8 cellular contexts compared by ENCODE assay signal in genomic region chr21:7775327-7775969, GRCh38.
DNase-seq lines count a peak whose midpoint lies in the region; ATAC-seq and TF ChIP-seq lines count a peak whose summit lies in the region.
"Not testable (repeated sequence)": the region's sequence is repeated elsewhere in the genome, so short reads cannot be mapped to it uniquely, and the experiment has no call there.

No MANE protein-coding gene starts in this region.

- peak in 5 of 7 experiments; percentile 1 to 48 (median 10) for DNase-seq in CD8-positive, alpha-beta T cell
- peak in 21 of 34 experiments; percentile 0 to 37 (median 6) for DNase-seq in T-cell
- peak; percentile 15 for DNase-seq in activated CD4-positive, alpha-beta memory T cell treated with anti-CD3 and anti-CD28 coated beads, Interleukin-2, amount 10 ng/mL, durations not matched to agents 7 days and 5 days
- DNase-seq in activated T-helper 1 cell treated with anti-CD3 and anti-CD28 coated beads, Interleukin-12 subunit alpha, Interleukin-12 subunit beta, Interleukin-2, Interleukin-4 antibody, amounts not matched to agents 30 ng/mL and 10 ng/mL and 1 ng/mL, durations not matched to agents 14 hours and 24 hours and 36 hours (ENCODE audit: low spot score): not testable (repeated sequence)
- peak; percentile 3 to 44 (median 15) for DNase-seq in effector memory CD4-positive, alpha-beta T cell
- DNase-seq in natural killer cell: peak; percentile 25
- DNase-seq in stimulated activated naive CD8-positive, alpha-beta T cell treated with anti-CD3 and anti-CD28 coated beads, Interleukin-15, amount 100 ng/mL, for 72 hours: peak; percentile 11 to 26

- intact Hi-C loops in CD8-positive, alpha-beta T cell (cut with DNase I, micrococcal nuclease); activated T-helper 1 cell treated with anti-CD3 and anti-CD28 coated beads, Interleukin-12 subunit alpha, Interleukin-12 subunit beta, Interleukin-2, Interleukin-4 antibody, amounts not matched to agents 30 ng/mL and 10 ng/mL and 1 ng/mL, durations not matched to agents 14 hours and 24 hours and 36 hours (cut with micrococcal nuclease); natural killer cell (cut with micrococcal nuclease): not testable (repeated sequence)

- not testable (repeated sequence) for H3K27me3 Mint-ChIP-seq in CD8-positive, alpha-beta T cell (ENCODE audit: low read depth); T-cell; activated CD4-positive, alpha-beta memory T cell treated with anti-CD3 and anti-CD28 coated beads, Interleukin-2, amount 10 ng/mL, durations not matched to agents 7 days and 5 days; activated T-helper 1 cell treated with anti-CD3 and anti-CD28 coated beads, Interleukin-12 subunit alpha, Interleukin-12 subunit beta, Interleukin-2, Interleukin-4 antibody, amounts not matched to agents 30 ng/mL and 10 ng/mL and 1 ng/mL, durations not matched to agents 14 hours and 24 hours and 36 hours (ENCODE audit: insufficient read depth); activated naive CD8-positive, alpha-beta T cell; natural killer cell (ENCODE audit: low read depth in 2 of 2); stimulated activated naive CD8-positive, alpha-beta T cell treated with anti-CD3 and anti-CD28 coated beads, Interleukin-15, amount 100 ng/mL, for 72 hours

- not testable (repeated sequence) for H3K4me1 Mint-ChIP-seq in CD8-positive, alpha-beta T cell (ENCODE audit: low read depth); T-cell; activated CD4-positive, alpha-beta memory T cell treated with anti-CD3 and anti-CD28 coated beads, Interleukin-2, amount 10 ng/mL, durations not matched to agents 7 days and 5 days; activated T-helper 1 cell treated with anti-CD3 and anti-CD28 coated beads, Interleukin-12 subunit alpha, Interleukin-12 subunit beta, Interleukin-2, Interleukin-4 antibody, amounts not matched to agents 30 ng/mL and 10 ng/mL and 1 ng/mL, durations not matched to agents 14 hours and 24 hours and 36 hours (ENCODE audit: low read depth); activated naive CD8-positive, alpha-beta T cell (ENCODE audit: low read depth); natural killer cell
- H3K4me1 Mint-ChIP-seq in stimulated activated naive CD8-positive, alpha-beta T cell treated with anti-CD3 and anti-CD28 coated beads, Interleukin-15, amount 100 ng/mL, for 72 hours: peaks cover 10% of the 10 kb centered on the region

- not testable (repeated sequence) for H3K4me3 ChIP-seq in CD8-positive, alpha-beta T cell (ENCODE audit: low read depth, low read length); effector memory CD4-positive, alpha-beta T cell (ENCODE audit: insufficient read depth, low read depth, low read length, poor library complexity, severe bottlenecking)

- not testable (repeated sequence) for TF ChIP-seq CTCF in CD8-positive, alpha-beta T cell (IDR thresholded peaks at IDR 0.05); natural killer cell (IDR thresholded peaks at IDR 0.05)

- H3K9me3 Mint-ChIP-seq in CD8-positive, alpha-beta T cell; T-cell; activated CD4-positive, alpha-beta memory T cell treated with anti-CD3 and anti-CD28 coated beads, Interleukin-2, amount 10 ng/mL, durations not matched to agents 7 days and 5 days; activated T-helper 1 cell treated with anti-CD3 and anti-CD28 coated beads, Interleukin-12 subunit alpha, Interleukin-12 subunit beta, Interleukin-2, Interleukin-4 antibody, amounts not matched to agents 30 ng/mL and 10 ng/mL and 1 ng/mL, durations not matched to agents 14 hours and 24 hours and 36 hours; activated naive CD8-positive, alpha-beta T cell (ENCODE audit: low read depth); natural killer cell; stimulated activated naive CD8-positive, alpha-beta T cell treated with anti-CD3 and anti-CD28 coated beads, Interleukin-15, amount 100 ng/mL, for 72 hours: not testable (repeated sequence)

- not testable (repeated sequence) for H3K9me3 ChIP-seq in CD8-positive, alpha-beta T cell (ENCODE audit: low read length); effector memory CD4-positive, alpha-beta T cell (ENCODE audit: control insufficient read depth, low read length)

- H3K36me3 ChIP-seq in CD8-positive, alpha-beta T cell (ENCODE audit: insufficient read depth, low read length); effector memory CD4-positive, alpha-beta T cell (ENCODE audit: control insufficient read depth, insufficient read depth, low read length): not testable (repeated sequence)

- not testable (repeated sequence) for ATAC-seq in CD8-positive, alpha-beta T cell; stimulated activated naive CD8-positive, alpha-beta T cell treated with anti-CD3 and anti-CD28 coated beads, Interleukin-15, amount 100 ng/mL, for 72 hours
- ATAC-seq in T-cell (replicated peaks in 1 of 4) (peak in 1 of 4 experiments; percentile 32), natural killer cell (peak in 2 of 3 donors; percentile 52 to 54)

- not testable (repeated sequence) for H3K4me1 ChIP-seq in CD8-positive, alpha-beta T cell (ENCODE audit: insufficient read depth, low read length); effector memory CD4-positive, alpha-beta T cell (ENCODE audit: control insufficient read depth, insufficient read depth, low read length, poor library complexity, severe bottlenecking)

- peak overlapping the region; percentile 27 for H3K27ac ChIP-seq in CD8-positive, alpha-beta T cell (ENCODE audit: low read depth, low read length)
- H3K27ac ChIP-seq in effector memory CD4-positive, alpha-beta T cell (ENCODE audit: insufficient read depth, low read length, poor library complexity, severe bottlenecking): not testable (repeated sequence)

- H3K4me3 Mint-ChIP-seq in CD8-positive, alpha-beta T cell: peak overlapping the region; percentile 26
- peak overlapping the region in 1 of 3 donors; percentile 22 for H3K4me3 Mint-ChIP-seq in T-cell
- peak overlapping the region; percentile 5 for H3K4me3 Mint-ChIP-seq in activated CD4-positive, alpha-beta memory T cell treated with anti-CD3 and anti-CD28 coated beads, Interleukin-2, amount 10 ng/mL, durations not matched to agents 7 days and 5 days
- H3K4me3 Mint-ChIP-seq in activated T-helper 1 cell treated with anti-CD3 and anti-CD28 coated beads, Interleukin-12 subunit alpha, Interleukin-12 subunit beta, Interleukin-2, Interleukin-4 antibody, amounts not matched to agents 30 ng/mL and 10 ng/mL and 1 ng/mL, durations not matched to agents 14 hours and 24 hours and 36 hours: peak overlapping the region; percentile 2
- H3K4me3 Mint-ChIP-seq in activated naive CD8-positive, alpha-beta T cell: peak overlapping the region; percentile 43
- peak overlapping the region; percentile 84 for H3K4me3 Mint-ChIP-seq in natural killer cell
- H3K4me3 Mint-ChIP-seq in stimulated activated naive CD8-positive, alpha-beta T cell treated with anti-CD3 and anti-CD28 coated beads, Interleukin-15, amount 100 ng/mL, for 72 hours: peak overlapping the region in 1 of 2 donors; percentile 38

- peak overlapping the region; percentile 91 for H3K27ac Mint-ChIP-seq in CD8-positive, alpha-beta T cell
- H3K27ac Mint-ChIP-seq in T-cell (peak overlapping the region; percentile 91 to 93), natural killer cell (peak overlapping the region; percentile 93 to 95)
- peak overlapping the region; percentile 54 for H3K27ac Mint-ChIP-seq in activated CD4-positive, alpha-beta memory T cell treated with anti-CD3 and anti-CD28 coated beads, Interleukin-2, amount 10 ng/mL, durations not matched to agents 7 days and 5 days
- H3K27ac Mint-ChIP-seq in activated T-helper 1 cell treated with anti-CD3 and anti-CD28 coated beads, Interleukin-12 subunit alpha, Interleukin-12 subunit beta, Interleukin-2, Interleukin-4 antibody, amounts not matched to agents 30 ng/mL and 10 ng/mL and 1 ng/mL, durations not matched to agents 14 hours and 24 hours and 36 hours: peak overlapping the region; percentile 66
- H3K27ac Mint-ChIP-seq in activated naive CD8-positive, alpha-beta T cell: peak overlapping the region; percentile 89
- H3K27ac Mint-ChIP-seq in stimulated activated naive CD8-positive, alpha-beta T cell treated with anti-CD3 and anti-CD28 coated beads, Interleukin-15, amount 100 ng/mL, for 72 hours: peak overlapping the region; percentile 47 to 93

- H3K27me3 ChIP-seq in CD8-positive, alpha-beta T cell (ENCODE audit: insufficient read depth, low read length); effector memory CD4-positive, alpha-beta T cell (replicated peaks; ENCODE audit: control insufficient read depth, insufficient read depth, low read length, poor library complexity, severe bottlenecking): not testable (repeated sequence)

- H3K36me3 Mint-ChIP-seq in CD8-positive, alpha-beta T cell; T-cell; activated CD4-positive, alpha-beta memory T cell treated with anti-CD3 and anti-CD28 coated beads, Interleukin-2, amount 10 ng/mL, durations not matched to agents 7 days and 5 days (ENCODE audit: low read depth); activated T-helper 1 cell treated with anti-CD3 and anti-CD28 coated beads, Interleukin-12 subunit alpha, Interleukin-12 subunit beta, Interleukin-2, Interleukin-4 antibody, amounts not matched to agents 30 ng/mL and 10 ng/mL and 1 ng/mL, durations not matched to agents 14 hours and 24 hours and 36 hours (ENCODE audit: low read depth); activated naive CD8-positive, alpha-beta T cell; natural killer cell: not testable (repeated sequence)

- POLR2A ChIA-PET in CD8-positive, alpha-beta T cell (lab: Charles Lee); T-cell (lab: Charles Lee); activated CD4-positive, alpha-beta memory T cell treated with anti-CD3 and anti-CD28 coated beads, Interleukin-2, amount 10 ng/mL, durations not matched to agents 7 days and 5 days (lab: Charles Lee): not testable (repeated sequence)

- CTCF ChIA-PET in CD8-positive, alpha-beta T cell (lab: Charles Lee); T-cell (lab: Charles Lee); activated CD4-positive, alpha-beta memory T cell treated with anti-CD3 and anti-CD28 coated beads, Interleukin-2, amount 10 ng/mL, durations not matched to agents 7 days and 5 days (lab: Charles Lee): not testable (repeated sequence)
